Comparison of ENCODE assay signal across 9 cellular contexts in the genomic region with DNA sequence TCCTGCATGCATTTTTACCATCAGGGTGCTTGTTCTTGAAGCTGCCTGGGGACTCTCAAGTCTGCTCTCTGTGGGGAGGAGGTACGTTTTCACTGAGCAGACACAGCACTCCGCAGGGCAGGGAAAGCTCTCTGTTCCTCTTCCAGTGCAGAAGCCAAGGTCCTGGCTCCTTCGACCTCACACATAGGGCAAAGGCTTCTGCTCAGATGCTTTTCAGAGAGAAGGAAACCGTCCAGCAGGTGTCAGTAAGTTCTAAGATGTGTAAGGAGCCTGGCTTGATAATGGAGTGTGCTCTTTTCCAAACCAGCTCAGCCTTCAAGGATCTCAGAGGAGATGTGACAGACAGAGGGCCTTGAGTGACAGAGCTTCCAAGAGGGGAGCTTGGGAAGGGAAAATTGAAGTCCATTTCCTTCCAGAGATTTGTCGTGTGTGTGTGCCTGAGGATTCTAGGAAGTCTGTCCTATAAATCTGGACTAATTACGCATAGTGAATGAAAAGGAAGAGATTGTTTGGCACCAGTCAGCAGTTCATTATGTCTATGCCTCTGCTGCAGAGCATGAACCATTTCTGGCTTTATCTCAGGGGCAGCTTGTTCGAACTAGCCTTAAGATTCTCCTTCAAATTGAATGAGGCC.
A peak's percentile ranks its signal among the peaks of the same experiment; 100 is the strongest.
DNase-seq lines count a peak whose midpoint lies in the region; ATAC-seq and TF ChIP-seq lines count a peak whose summit lies in the region.
"Had no signal": no experiment of that assay in that cellular context is flagged by ENCODE, and none has a peak within 500 bp of the region (broad histone marks: within the 10 kb centered on the region; RNA-seq: fewer than 3 reads in every experiment).

No MANE protein-coding gene starts in this region.

- peak in 1 of 2 donors; percentile 20 for DNase-seq in activated T-cell treated with anti-CD3 and anti-CD28 coated beads, Interleukin-2, amount 50 U/mL, for 72 hours
- DNase-seq in activated T-cell treated with anti-CD3 and anti-CD28 coated beads, Interleukin-2, amount 50 U/mL, for 48 hours, result no peak
- DNase-seq in NCI-H2196 (lab: John Stamatoyannopoulos, UW; ENCODE audit: unreplicated experiment), result peak; percentile 55
- peak; percentile 57 to 83 (median 69) for DNase-seq in adrenal gland
- DNase-seq in iPS DF 6.9 (ENCODE audit: low read depth, low spot score), result peak; percentile 71
- peak; percentile 69 for DNase-seq in superior temporal gyrus (ENCODE audit: extremely low spot score)

- H3K4me3 Mint-ChIP-seq in activated T-cell treated with anti-CD3 and anti-CD28 coated beads, Interleukin-2, amount 50 U/mL, for 72 hours, result no peak overlapping the region

- no peak for TF ChIP-seq POLR2A in adrenal gland (IDR thresholded peaks at IDR 0.05)

- H3K27ac ChIP-seq in adrenal gland (no peak overlapping the region), iPS DF 6.9 (ENCODE audit: low read length) (no peak overlapping the region)

- intact Hi-C loops in adrenal gland (cut with DNase I), result loop anchor here in 1 of 2 donors (10.0 kb wide), 1 partner anchor 420 kb away; a partner anchor contains a TSS

- H3K4me3 ChIP-seq in adrenal gland, result no peak overlapping the region
- no peak overlapping the region for H3K4me3 ChIP-seq in iPS DF 6.9 (ENCODE audit: low read length)

- H3K36me3 ChIP-seq in adrenal gland (replicated peaks in 1 of 2) (no peaks in the 10 kb centered on the region), iPS DF 6.9 (ENCODE audit: control insufficient read depth, insufficient read depth, low read length) (no peaks in the 10 kb centered on the region)

- H3K27me3 Mint-ChIP-seq in activated T-cell treated with anti-CD3 and anti-CD28 coated beads, Interleukin-2, amount 50 U/mL, for 72 hours (ENCODE audit: low read depth), result peaks cover 20% of the 10 kb centered on the region

- H3K36me3 Mint-ChIP-seq in activated T-cell treated with anti-CD3 and anti-CD28 coated beads, Interleukin-2, amount 50 U/mL, for 72 hours (ENCODE audit: insufficient read depth in 2 of 2), result no peaks in the 10 kb centered on the region
- H3K36me3 Mint-ChIP-seq: activated naive CD4-positive, alpha-beta T cell treated with anti-CD3 and anti-CD28 coated beads, Interleukin-2, amount 50 U/mL, for 72 hours had no signal

- no peaks in the 10 kb centered on the region for H3K27me3 ChIP-seq in adrenal gland
- H3K27me3 ChIP-seq in iPS DF 6.9 (ENCODE audit: control insufficient read depth, insufficient read depth, low read length), result no peaks in the 10 kb centered on the region

- H3K9me3 Mint-ChIP-seq in activated T-cell treated with anti-CD3 and anti-CD28 coated beads, Interleukin-2, amount 50 U/mL, for 72 hours, result no peaks in the 10 kb centered on the region
- H3K9me3 Mint-ChIP-seq: activated naive CD4-positive, alpha-beta T cell treated with anti-CD3 and anti-CD28 coated beads, Interleukin-2, amount 50 U/mL, for 72 hours had no signal

- H3K9me3 ChIP-seq in adrenal gland (replicated peaks in 1 of 3) (no peaks in the 10 kb centered on the region), iPS DF 6.9 (ENCODE audit: control insufficient read depth, insufficient read depth, low read length) (no peaks in the 10 kb centered on the region)

- ATAC-seq in activated T-cell treated with anti-CD3 and anti-CD28 coated beads, Interleukin-2, amount 50 U/mL, for 72 hours (replicated peaks in 1 of 2), result peak; percentile 38 to 39
- ATAC-seq in HG02973 (IDR thresholded peaks at IDR 0.05; ENCODE audit: unreplicated experiment), result peak; percentile 65
- ATAC-seq in GM21526 (IDR thresholded peaks at IDR 0.05; ENCODE audit: low FRiP score, unreplicated experiment), result no peak

- H3K27ac Mint-ChIP-seq in activated T-cell treated with anti-CD3 and anti-CD28 coated beads, Interleukin-2, amount 50 U/mL, for 72 hours, result no peak overlapping the region
- H3K27ac Mint-ChIP-seq: activated naive CD4-positive, alpha-beta T cell treated with anti-CD3 and anti-CD28 coated beads, Interleukin-2, amount 50 U/mL, for 72 hours had no signal

- TF ChIP-seq CTCF in adrenal gland (IDR thresholded peaks at IDR 0.05), result peak; percentile 41 to 76 (median 66)

- WGBS in adrenal gland, 4 donors, result 9 to 19% (median 13%) methylated on average over 6 to 7 of the region's 7 CpGs
- no CpG with 5 or more reads among the region's 7 CpGs for WGBS in iPS DF 6.9 (ENCODE audit: insufficient coverage, insufficient read length)

- H3K4me1 Mint-ChIP-seq in activated T-cell treated with anti-CD3 and anti-CD28 coated beads, Interleukin-2, amount 50 U/mL, for 72 hours (ENCODE audit: low read depth), result no peaks in the 10 kb centered on the region

- H3K4me1 ChIP-seq in adrenal gland (replicated peaks in 1 of 2), result peaks cover 0 to 5% of the 10 kb centered on the region in 2 donors
- H3K4me1 ChIP-seq in iPS DF 6.9 (ENCODE audit: control insufficient read depth, insufficient read depth, low read length), result no peaks in the 10 kb centered on the region

Comparison
In these comparisons a context has a peak if more than half of its experiments do, and no peak if none do; other contexts are left out.
1. DNase-seq: peak in NCI-H2196 (single experiment), adrenal gland (7 of 7), iPS DF 6.9 (single experiment) and superior temporal gyrus (single experiment); none in activated T-cell treated with anti-CD3 and anti-CD28 coated beads, Interleukin-2, amount 50 U/mL, for 48 hours (0 of 2).